ENCODE assay signal across 9 cellular contexts in the genomic region with DNA sequence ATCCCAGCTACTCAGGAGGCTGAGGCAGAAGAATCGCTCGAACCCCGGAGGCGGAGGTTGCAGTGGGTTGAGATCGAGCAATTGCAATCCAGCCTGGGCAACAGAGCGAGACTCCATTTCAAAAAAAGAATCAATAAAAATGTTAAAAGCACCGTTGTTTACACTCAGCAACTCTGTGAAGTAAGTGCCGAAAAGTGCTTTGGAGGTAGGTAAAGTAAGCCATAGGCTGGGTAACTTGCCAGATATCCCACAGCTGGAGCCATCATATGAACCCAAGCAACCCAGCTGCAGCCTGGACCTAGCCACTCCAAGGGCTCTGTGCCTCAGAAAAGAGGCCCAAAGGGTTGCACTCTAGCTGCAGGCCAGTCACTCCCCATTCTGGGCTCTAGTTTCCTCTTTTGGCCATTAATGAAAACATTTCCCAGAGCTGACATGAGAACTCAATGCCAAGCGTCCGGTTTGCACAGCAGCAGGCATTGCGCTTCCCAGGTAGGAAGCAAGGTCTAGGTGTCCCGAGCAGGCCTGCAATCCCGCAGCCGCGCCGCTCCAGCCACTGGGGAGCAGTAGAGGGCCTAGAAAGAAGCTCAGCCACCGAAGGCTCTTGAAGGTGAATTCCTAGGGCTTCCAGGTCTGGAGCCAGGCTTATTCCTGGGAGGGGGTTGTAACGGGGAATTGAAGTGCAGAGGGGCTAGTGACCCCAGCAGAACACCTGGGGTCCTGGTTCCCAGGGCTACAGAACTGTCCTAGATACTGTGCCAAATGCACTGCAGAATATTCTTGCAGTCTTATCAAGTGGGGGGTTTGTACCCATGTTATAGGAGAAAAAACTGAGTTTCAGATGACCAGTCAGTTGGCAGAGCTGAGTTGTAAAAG. TPM values are rescaled to one million over a fixed set of nuclear protein-coding genes. Genes with fewer than 3 reads are reported as not detected.
DNase-seq lines count a peak whose midpoint lies in the region; ATAC-seq and TF ChIP-seq lines count a peak whose summit lies in the region.
"Had no signal": no experiment of that assay in that cellular context is flagged by ENCODE, and none has a peak within 500 bp of the region (broad histone marks: within the 10 kb centered on the region; RNA-seq: fewer than 3 reads in every experiment).

No MANE protein-coding gene starts in this region.

- H3K9ac ChIP-seq in mesendoderm (ENCODE audit: low read length), result no peak overlapping the region

- intact Hi-C loops in testis (cut with DNase I; ENCODE audit: low total_unique reads), result loop anchor here (10.0 kb wide), 1 partner anchor 82 kb away; a partner anchor contains a TSS

- no peaks in the 10 kb centered on the region for H3K9me3 ChIP-seq in testis

- no peak overlapping the region for H3K4ac ChIP-seq in mesendoderm (ENCODE audit: low read depth, low read length)

- H3K23ac ChIP-seq in mesendoderm (ENCODE audit: low read length), result no peak overlapping the region

- no peak overlapping the region for H2BK120ac ChIP-seq in mesendoderm (ENCODE audit: low read depth, low read length)

- H4K8ac ChIP-seq in mesendoderm (ENCODE audit: low read depth, low read length), result no peak overlapping the region

- H3K4me1 ChIP-seq in mesendoderm (ENCODE audit: control insufficient read depth, low read depth, low read length) (no peaks in the 10 kb centered on the region), testis (no peaks in the 10 kb centered on the region)

- TF ChIP-seq CTCF in testis (IDR thresholded peaks at IDR 0.05), result peak in 1 of 3 experiments; percentile 36

- DNase-seq in AG08395 (ENCODE audit: low spot score) (peak; percentile 48), NCI-H460 (ENCODE audit: extremely low read depth, low read depth) (peak; percentile 74), ecto neural progenitor cell (ENCODE audit: low spot score) (peak; percentile 83), mesendoderm (peak; percentile 93), testis (peak; percentile 64)
- peak; percentile 76 for DNase-seq in activated CD4-positive, alpha-beta T cell treated with anti-CD3 and anti-CD28 coated beads for 48 hours

- H4K5ac ChIP-seq in mesendoderm (ENCODE audit: low read length), result no peak overlapping the region

- H2BK5ac ChIP-seq in mesendoderm (ENCODE audit: low read length), result no peak overlapping the region

- no peak for ATAC-seq in HG02798 (IDR thresholded peaks at IDR 0.05; ENCODE audit: poor library complexity, unreplicated experiment)

- no peak overlapping the region for H2AK5ac ChIP-seq in mesendoderm (ENCODE audit: low read length)

- H3K27ac ChIP-seq in mesendoderm (ENCODE audit: low read depth, low read length) (no peak overlapping the region), testis (no peak overlapping the region)

- TF ChIP-seq POLR2A in GM19193 (IDR thresholded peaks at IDR 0.05; ENCODE audit: extremely low read depth, insufficient read depth, insufficient read length) (peak; percentile 50), testis (IDR thresholded peaks at IDR 0.05) (no peak)

- H3K4me3 ChIP-seq in mesendoderm (ENCODE audit: low read length) (no peak overlapping the region), testis (no peak overlapping the region)

- peaks cover 2% of the 10 kb centered on the region for H3K79me1 ChIP-seq in mesendoderm (ENCODE audit: low read length)

- H3K36me3 ChIP-seq in mesendoderm (ENCODE audit: control insufficient read depth, insufficient read depth, low read length) (peaks cover 6% of the 10 kb centered on the region), testis (ENCODE audit: low read depth, missing control alignments) (no peaks in the 10 kb centered on the region)

- peaks cover under 1% of the 10 kb centered on the region for H3K79me2 ChIP-seq in mesendoderm (ENCODE audit: control insufficient read depth, insufficient read depth, low read length)

- WGBS in mesendoderm (ENCODE audit: extremely low coverage, insufficient coverage, low lambda C conversion rate), result no CpG with 5 or more reads among the region's 18 CpGs
- WGBS in testis, 2 donors, result 70% methylated on average over 7 to 18 of the region's 18 CpGs

- H3K27me3 ChIP-seq in mesendoderm (ENCODE audit: insufficient read depth, low read length, poor library complexity) (no peaks in the 10 kb centered on the region), testis (no peaks in the 10 kb centered on the region)

- no peak overlapping the region for H2BK15ac ChIP-seq in mesendoderm (replicated peaks; ENCODE audit: low read depth)

- no peak overlapping the region for H3K56ac ChIP-seq in mesendoderm (ENCODE audit: low read length)

- H3K18ac ChIP-seq in mesendoderm (ENCODE audit: low read length), result no peak overlapping the region

- H3K4me2 ChIP-seq in mesendoderm (ENCODE audit: low read length), result no peak overlapping the region

RNA-seq across cellular contexts. Expression of a gene that starts 4.1 kb away (rescaled TPM):
- total RNA-seq in NCI-H460 (2014; rRNA removed; shearing (Covaris generic)), result not detected in 2 replicates
- not detected in 2 replicates for polyA plus RNA-seq in NCI-H460 (2014; cell fraction: nucleus; rRNA removed)
- polyA plus RNA-seq in mesendoderm (2013, experiment 1 of 2), result 0.41 TPM
- polyA plus RNA-seq in mesendoderm (2013, experiment 2 of 2), result 0.46 TPM
- under 1 TPM in 1 of 2 donors, not detected in 1; 0.87 TPM for total RNA-seq in testis
- polyA plus RNA-seq in testis (ENCODE audit: insufficient read depth, low read depth, low replicate concordance), result 3.6 TPM

RNA-seq across cellular contexts. Expression of a gene that starts 10.0 kb away (rescaled TPM):
- 33.2 and 39.6 TPM in 2 replicates for total RNA-seq in NCI-H460 (2014; rRNA removed; shearing (Covaris generic))
- 60.8 and 170 TPM in 2 replicates for polyA plus RNA-seq in NCI-H460 (2014; cell fraction: nucleus; rRNA removed)
- polyA plus RNA-seq in mesendoderm (2013, experiment 1 of 2), result 38.0 TPM
- 36.4 TPM for polyA plus RNA-seq in mesendoderm (2013, experiment 2 of 2)
- 10 to 100 TPM; 51.2 to 56.3 TPM for total RNA-seq in testis
- polyA plus RNA-seq in testis (ENCODE audit: insufficient read depth, low read depth, low replicate concordance), result 33.2 TPM

RNA-seq across cellular contexts. Expression of a gene that starts 13.0 kb away (rescaled TPM):
- 1,900 and 2,127 TPM in 2 replicates for total RNA-seq in NCI-H460 (2014; rRNA removed; shearing (Covaris generic))
- polyA plus RNA-seq in NCI-H460 (2014; cell fraction: nucleus; rRNA removed), result 348 and 1,934 TPM in 2 replicates
- polyA plus RNA-seq in mesendoderm (2013, experiment 1 of 2), result 3,019 TPM
- polyA plus RNA-seq in mesendoderm (2013, experiment 2 of 2), result 2,972 TPM
- total RNA-seq in testis, result 1,000 to 10,000 TPM in 1 of 2 donors, 100 to 1,000 TPM in 1; 869 to 1,199 TPM
- 1,270 TPM for polyA plus RNA-seq in testis (ENCODE audit: insufficient read depth, low read depth, low replicate concordance)

RNA-seq across cellular contexts. Expression of a gene that starts 28.2 kb away (rescaled TPM):
- not detected in 2 replicates for total RNA-seq in NCI-H460 (2014; rRNA removed; shearing (Covaris generic))
- not detected in 2 replicates for polyA plus RNA-seq in NCI-H460 (2014; cell fraction: nucleus; rRNA removed)
- not detected for polyA plus RNA-seq in mesendoderm (2013, experiment 1 of 2)
- polyA plus RNA-seq in mesendoderm (2013, experiment 2 of 2), result not detected
- 10 to 100 TPM; 23.1 to 55.3 TPM for total RNA-seq in testis
- polyA plus RNA-seq in testis (ENCODE audit: insufficient read depth, low read depth, low replicate concordance), result 71.0 TPM
- total RNA-seq: skeletal muscle tissue had no signal

RNA-seq across cellular contexts. Expression of a gene that starts 28.5 kb away (rescaled TPM):
- total RNA-seq in NCI-H460 (2014; rRNA removed; shearing (Covaris generic)), result not detected in 2 replicates
- polyA plus RNA-seq in NCI-H460 (2014; cell fraction: nucleus; rRNA removed), result not detected in 2 replicates
- polyA plus RNA-seq in mesendoderm (2013, experiment 1 of 2), result not detected
- polyA plus RNA-seq in mesendoderm (2013, experiment 2 of 2), result not detected
- total RNA-seq in testis, result 10 to 100 TPM; 33.6 to 68.4 TPM
- polyA plus RNA-seq in testis (ENCODE audit: insufficient read depth, low read depth, low replicate concordance), result 198 TPM
- total RNA-seq: skeletal muscle tissue had no signal
